1 cellular context compared by ENCODE assay signal in genomic region chr18:32803571-32803970, GRCh38.
TF ChIP-seq lines count a peak whose summit lies in the region.

No MANE protein-coding gene starts in this region.

TF ChIP-seq in HepG2, 621 proteins besides CTCF, POLR2A, EP300 and RAD21 (continued from another document and continues in another):
- TF ChIP-seq ZNF407 (CRISPR knock-in tag; IDR thresholded peaks at IDR 0.05; ENCODE audit: not compliant biosample characterization) (no peak), BORCS8-MEF2B (CRISPR knock-in tag; IDR thresholded peaks at IDR 0.05) (0 out of 2 replicates have a peak, but pooled peaks have one; percentile 43), NRL (CRISPR knock-in tag; IDR thresholded peaks at IDR 0.05; ENCODE audit: borderline replicate concordance) (no peak), ZNF230 (CRISPR knock-in tag; IDR thresholded peaks at IDR 0.05) (no peak), ZNF512B (CRISPR knock-in tag; IDR thresholded peaks at IDR 0.05; ENCODE audit: borderline replicate concordance) (no peak), SIN3A (IDR thresholded peaks at IDR 0.05; ENCODE audit: borderline replicate concordance, low read depth, low read length) (no peak), ZBTB7B (CRISPR knock-in tag; IDR thresholded peaks at IDR 0.05) (peak; percentile 96), CHCHD3 (CRISPR knock-in tag; IDR thresholded peaks at IDR 0.05) (no peak), TP53 (CRISPR knock-in tag; conservative IDR thresholded peaks at IDR 0.05) (0 out of 2 replicates have a peak, but pooled peaks have one; percentile 30), MED1 (CRISPR knock-in tag; IDR thresholded peaks at IDR 0.05) (peak; percentile 97), HNF4A (CRISPR knock-in tag; IDR thresholded peaks at IDR 0.05) (peak; percentile 96), YEATS4 (CRISPR knock-in tag; IDR thresholded peaks at IDR 0.05; ENCODE audit: borderline replicate concordance) (peak; percentile 60; the same call in 1 of the 2 replicates), ZEB1 (IDR thresholded peaks at IDR 0.05; ENCODE audit: insufficient replicate concordance, low read depth) (no peak), KMT2A (CRISPR knock-in tag; IDR thresholded peaks at IDR 0.05) (no peak), ARID3A (IDR thresholded peaks at IDR 0.05; ENCODE audit: low read depth, low read length) (peak; percentile 69), KDM6A (CRISPR knock-in tag; IDR thresholded peaks at IDR 0.05; ENCODE audit: low read depth) (peak; percentile 99), ZNF564 (CRISPR knock-in tag; IDR thresholded peaks at IDR 0.05) (no peak), PRDM4 (CRISPR knock-in tag; IDR thresholded peaks at IDR 0.05; ENCODE audit: borderline replicate concordance) (no peak), ZNF143 (CRISPR knock-in tag; IDR thresholded peaks at IDR 0.05) (0 out of 2 replicates have a peak, but pooled peaks have one; percentile 29), ZNF746 (CRISPR knock-in tag; IDR thresholded peaks at IDR 0.05) (peak; percentile 84), ZNF557 (CRISPR knock-in tag; IDR thresholded peaks at IDR 0.05) (peak; percentile 51; the same call in 1 of the 2 replicates), RELA (CRISPR knock-in tag; IDR thresholded peaks at IDR 0.05) (peak; percentile 64; the same call in 1 of the 2 replicates), NFE2L2 (IDR thresholded peaks at IDR 0.05; ENCODE audit: low read length) (no peak), EZH2 (conservative IDR thresholded peaks at IDR 0.05; ENCODE audit: low read depth, low read length) (no peak), ZNF644 (CRISPR knock-in tag; IDR thresholded peaks at IDR 0.05; ENCODE audit: low read depth) (peak; percentile 92), ZNF597 (CRISPR knock-in tag; IDR thresholded peaks at IDR 0.05) (no peak), NR2F1 (CRISPR knock-in tag; IDR thresholded peaks at IDR 0.05) (peak; percentile 39 to 69; a peak in 3 of 4 replicates), HNRNPL (IDR thresholded peaks at IDR 0.05; ENCODE audit: low read depth, low read length) (no peak), BCL3 (CRISPR knock-in tag; IDR thresholded peaks at IDR 0.05) (peak; percentile 48; the same call in 1 of the 2 replicates), BHLHE40 (IDR thresholded peaks at IDR 0.05; ENCODE audit: low read length) (no peak), ZNF766 (CRISPR knock-in tag; IDR thresholded peaks at IDR 0.05; ENCODE audit: borderline replicate concordance) (no peak), ZBTB25 (CRISPR knock-in tag; IDR thresholded peaks at IDR 0.05) (peak; percentile 72), ZNF550 (CRISPR knock-in tag; IDR thresholded peaks at IDR 0.05; ENCODE audit: borderline replicate concordance) (no peak), CENPBD1 (CRISPR knock-in tag; IDR thresholded peaks at IDR 0.05; ENCODE audit: borderline replicate concordance, low read depth) (no peak), ELF3 (CRISPR knock-in tag; IDR thresholded peaks at IDR 0.05) (peak; percentile 86)
